Comparison of ENCODE assay signal across 9 cellular contexts in the genomic region with DNA sequence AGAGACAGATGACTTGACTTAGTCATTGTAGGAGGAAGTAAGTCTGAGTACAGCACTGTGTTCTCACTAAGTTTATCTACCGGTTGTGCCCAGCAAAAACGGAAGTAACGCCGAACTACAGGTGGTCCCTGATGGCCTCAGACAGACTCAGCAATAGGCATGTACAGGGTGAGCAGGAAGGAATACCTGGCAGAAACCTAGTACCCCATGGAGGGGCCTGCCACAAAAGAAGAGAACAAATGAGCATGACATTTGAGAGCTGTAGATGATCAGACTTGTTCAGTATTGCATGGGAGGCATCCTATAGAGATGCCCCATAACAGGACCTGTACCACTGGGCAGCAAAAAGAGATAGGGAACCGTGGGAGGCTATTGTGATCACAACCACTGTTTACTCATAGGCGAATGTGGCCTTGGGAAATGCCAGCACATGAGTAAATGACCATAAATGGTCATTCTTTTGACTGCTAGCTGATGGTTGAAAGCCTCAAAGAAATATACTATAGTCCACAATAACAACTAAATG.
A peak's percentile ranks its signal among the peaks of the same experiment; 100 is the strongest.
DNase-seq lines count a peak whose midpoint lies in the region; ATAC-seq and TF ChIP-seq lines count a peak whose summit lies in the region.
"Had no signal": no experiment of that assay in that cellular context is flagged by ENCODE, and none has a peak within 500 bp of the region (broad histone marks: within the 10 kb centered on the region; RNA-seq: fewer than 3 reads in every experiment).

No MANE protein-coding gene starts in this region.

- peak; percentile 56 for ATAC-seq in GM21360 (IDR thresholded peaks at IDR 0.05; ENCODE audit: unreplicated experiment)
- ATAC-seq in HG03571 (IDR thresholded peaks at IDR 0.05; ENCODE audit: unreplicated experiment): peak; percentile 68
- ATAC-seq in activated naive CD4-positive, alpha-beta T cell treated with anti-CD3 and anti-CD28 coated beads, Interleukin-2, amount 50 U/mL, for 72 hours: peak; percentile 35 to 53

- no peaks in the 10 kb centered on the region for H3K36me3 ChIP-seq in DOHH2 (ENCODE audit: control insufficient read depth, low read length)
- H3K36me3 ChIP-seq in stomach: no peaks in the 10 kb centered on the region

- H3K4me1 ChIP-seq in DOHH2 (ENCODE audit: control insufficient read depth, low read length) (peaks cover 12% of the 10 kb centered on the region), stomach (peaks cover 0 to 36% (median 10%) of the 10 kb centered on the region in 4 donors)

- peak in 1 of 2 donors; percentile 35 for DNase-seq in activated naive CD4-positive, alpha-beta T cell treated with anti-CD3 and anti-CD28 coated beads, Interleukin-2, amount 50 U/mL, for 72 hours (ENCODE audit: low spot score in 2 of 2)
- DNase-seq in stomach: no peak
- no peak for DNase-seq in SW 1271 (lab: John Stamatoyannopoulos, UW)
- DNase-seq in superior temporal gyrus (ENCODE audit: extremely low spot score): no peak
- DNase-seq in Calu3: no peak

- no peak overlapping the region for H3K4me3 Mint-ChIP-seq in Calu3 (ENCODE audit: low read depth, unreplicated experiment)
- H3K4me3 Mint-ChIP-seq: activated naive CD8-positive, alpha-beta T cell had no signal

- no peaks in the 10 kb centered on the region for H3K79me2 ChIP-seq in DOHH2 (ENCODE audit: control insufficient read depth, low read length)

- no peak for TF ChIP-seq CTCF in DOHH2 (IDR thresholded peaks at IDR 0.05; ENCODE audit: low read depth, low read length, poor library complexity, severe bottlenecking)
- TF ChIP-seq CTCF in stomach (IDR thresholded peaks at IDR 0.05): no peak
- no peak for TF ChIP-seq CTCF in Calu3 (IDR thresholded peaks at IDR 0.05; ENCODE audit: unreplicated experiment)

- H3K4me3 ChIP-seq in DOHH2 (ENCODE audit: low read length) (0 out of 2 replicates have a peak overlapping the region, but pooled peaks have one; percentile 14), stomach (no peak overlapping the region)

- peaks cover 4 to 13% of the 10 kb centered on the region in 2 donors for H3K9me3 Mint-ChIP-seq in activated naive CD4-positive, alpha-beta T cell treated with anti-CD3 and anti-CD28 coated beads, Interleukin-2, amount 50 U/mL, for 72 hours
- no peaks in the 10 kb centered on the region for H3K9me3 Mint-ChIP-seq in Calu3 (ENCODE audit: low read depth, unreplicated experiment)

- H3K36me3 Mint-ChIP-seq in activated naive CD4-positive, alpha-beta T cell treated with anti-CD3 and anti-CD28 coated beads, Interleukin-2, amount 50 U/mL, for 72 hours: peaks cover 0 to 38% of the 10 kb centered on the region in 2 donors
- no peaks in the 10 kb centered on the region for H3K36me3 Mint-ChIP-seq in Calu3 (ENCODE audit: insufficient read depth, unreplicated experiment)

- intact Hi-C loops in stomach (cut with DNase I; ENCODE audit: low total_unique reads): no loop called here
- intact Hi-C loops in Calu3 (cut with micrococcal nuclease; ENCODE audit: unreplicated experiment): no loop called here

- no peaks in the 10 kb centered on the region for H3K9me3 ChIP-seq in DOHH2 (ENCODE audit: control insufficient read depth, insufficient read depth, low read length)
- H3K9me3 ChIP-seq in stomach: no peaks in the 10 kb centered on the region

- H3K27ac ChIP-seq in DOHH2 (ENCODE audit: low read depth, low read length): no peak overlapping the region
- peak overlapping the region in 3 of 5 donors; percentile 3 to 18 (median 16) for H3K27ac ChIP-seq in stomach

- H3K4me2 ChIP-seq in DOHH2 (ENCODE audit: low read length): peak overlapping the region; percentile 48

- H3K27ac Mint-ChIP-seq in activated naive CD4-positive, alpha-beta T cell treated with anti-CD3 and anti-CD28 coated beads, Interleukin-2, amount 50 U/mL, for 72 hours: peak overlapping the region in 1 of 2 donors; percentile 95
- H3K27ac Mint-ChIP-seq in Calu3 (ENCODE audit: unreplicated experiment): no peak overlapping the region
- H3K27ac Mint-ChIP-seq: activated naive CD8-positive, alpha-beta T cell had no signal

- no peak for TF ChIP-seq POLR2A in stomach (IDR thresholded peaks at IDR 0.05)

- 66 to 79% (median 71%) methylated on average over 6 of the region's 6 CpGs for WGBS in stomach, 5 donors

- CTCF ChIA-PET in Calu3 (lab: Charles Lee): no interaction called here

- no peaks in the 10 kb centered on the region for H3K4me1 Mint-ChIP-seq in Calu3 (ENCODE audit: low read depth, unreplicated experiment)

- no peaks in the 10 kb centered on the region for H3K9me2 ChIP-seq in DOHH2 (replicated peaks; ENCODE audit: control insufficient read depth, low read length)

- no peak for TF ChIP-seq EP300 in stomach (IDR thresholded peaks at IDR 0.05)

- H3F3A ChIP-seq in DOHH2 (ENCODE audit: control insufficient read depth, insufficient read depth): no peaks in the 10 kb centered on the region

- no peaks in the 10 kb centered on the region for H3K27me3 Mint-ChIP-seq in Calu3 (ENCODE audit: unreplicated experiment)
- H3K27me3 Mint-ChIP-seq: activated naive CD8-positive, alpha-beta T cell had no signal

- no peaks in the 10 kb centered on the region for H4K20me1 ChIP-seq in DOHH2 (ENCODE audit: control insufficient read depth, insufficient read depth, low read depth, low read length)

- H3K27me3 ChIP-seq in DOHH2 (ENCODE audit: control insufficient read depth, low read length): peaks cover 4% of the 10 kb centered on the region
- H3K27me3 ChIP-seq in stomach: peaks cover 0 to 5% (median 0%) of the 10 kb centered on the region in 3 donors

- BruUV-seq in Calu3 (replicated peaks; lab: Mats Ljungman, UMichigan): no TSS peak
